ENCODE assay signal across 20 cellular contexts in the genomic region with DNA sequence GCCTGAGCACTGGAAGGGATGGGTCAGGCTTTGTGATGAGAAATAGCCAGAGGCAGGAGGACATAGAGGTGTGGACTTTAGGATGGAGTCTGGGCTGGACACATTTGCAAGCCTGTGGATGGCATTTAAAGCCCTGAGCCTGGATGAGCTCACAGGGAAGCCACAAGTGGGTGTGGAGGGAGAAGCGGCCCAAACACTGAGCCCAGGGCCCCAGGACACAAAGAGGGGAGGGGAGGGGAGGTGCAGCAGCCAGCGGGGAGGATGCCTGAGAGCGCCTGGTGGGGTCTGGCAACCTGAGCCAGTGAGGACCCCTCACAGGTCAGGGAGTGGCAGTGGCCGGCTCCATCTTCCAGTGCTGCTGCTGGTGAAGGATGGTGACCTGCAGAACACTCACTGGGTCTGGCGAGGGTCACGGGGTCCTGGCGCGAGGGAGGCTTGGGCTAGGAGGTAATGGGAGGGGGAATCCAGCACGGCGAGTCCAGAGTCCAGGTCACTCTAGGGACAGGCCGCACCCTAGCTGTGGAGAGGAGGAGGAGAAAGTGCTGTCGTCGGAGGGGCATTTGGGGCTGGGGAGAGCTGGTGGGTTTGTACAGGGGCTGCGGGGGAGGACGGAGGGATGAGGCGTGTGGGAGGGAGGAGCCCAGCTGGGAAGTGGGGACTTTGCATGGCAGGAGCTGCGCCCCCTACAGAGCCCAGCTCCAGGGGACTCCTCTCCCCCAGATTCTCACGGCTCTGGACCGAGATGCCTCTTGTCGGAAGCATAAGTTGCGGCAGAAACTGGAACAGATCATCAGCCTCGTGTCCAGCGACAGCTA. TPM values are rescaled to one million over a fixed set of nuclear protein-coding genes. Genes with fewer than 3 reads are reported as not detected.
"Had no signal": no experiment of that assay in that cellular context is flagged by ENCODE, and none has a peak within 500 bp of the region (broad histone marks: within the 10 kb centered on the region; RNA-seq: fewer than 3 reads in every experiment).

No MANE protein-coding gene starts in this region.

- DNase-seq: activated CD4-positive, alpha-beta T cell treated with anti-CD3 and anti-CD28 coated beads for 48 hours; activated CD4-positive, alpha-beta T cell treated with anti-CD3 and anti-CD28 coated beads, Interleukin-2, amount 50 U/mL, for 4 hours; activated CD4-positive, CD25-positive, alpha-beta regulatory T cell treated with anti-CD3 and anti-CD28 coated beads, Interleukin-2, amount 50 U/mL, for 72 hours; activated CD8-positive, alpha-beta memory T cell treated with anti-CD3 and anti-CD28 coated beads, Interleukin-2, amount 10 ng/mL, durations not matched to agents 7 days and 5 days; activated naive CD4-positive, alpha-beta T cell treated with Interleukin-2 at 50 U/mL for 16 hours; activated T-cell treated with anti-CD3 and anti-CD28 coated beads, Interleukin-2, amount 50 U/mL, for 24 hours; cerebellar nuclear complex; Kasumi-1; NCI-H1105 treated with DMSO at 0.1 percent for 48 hours; NCI-H1436 treated with DMSO at 0.1 percent for 48 hours; NCI-H187; NCI-H2081; NCI-H446; NCI-H524; PC-3; SHP77 treated with DMSO at 0.1 percent for 48 hours had no signal

- H3K4me1 Mint-ChIP-seq: WTC11 had no signal

- H3K4me3 Mint-ChIP-seq: activated CD8-positive, alpha-beta memory T cell treated with anti-CD3 and anti-CD28 coated beads, Interleukin-2, amount 10 ng/mL, durations not matched to agents 7 days and 5 days; activated T-cell treated with anti-CD3 and anti-CD28 coated beads, Interleukin-2, amount 50 U/mL, for 24 hours; T-helper 1 cell treated with Interleukin-12 subunit alpha and Interleukin-12 subunit beta and Interleukin-4 antibody, amounts not matched to agents 30 μg/mL and 1 μg/mL, for 36 hours; WTC11 had no signal

- H3K27me3 Mint-ChIP-seq: activated CD8-positive, alpha-beta memory T cell treated with anti-CD3 and anti-CD28 coated beads, Interleukin-2, amount 10 ng/mL, durations not matched to agents 7 days and 5 days had no signal

- H3K27ac Mint-ChIP-seq: activated CD8-positive, alpha-beta memory T cell treated with anti-CD3 and anti-CD28 coated beads, Interleukin-2, amount 10 ng/mL, durations not matched to agents 7 days and 5 days; activated naive CD4-positive, alpha-beta T cell treated with anti-CD3 and anti-CD28 coated beads, Interleukin-2, amount 50 U/mL, for 72 hours; activated T-cell treated with anti-CD3 and anti-CD28 coated beads, Interleukin-2, amount 50 U/mL, for 24 hours; T-helper 1 cell treated with Interleukin-12 subunit alpha and Interleukin-12 subunit beta and Interleukin-4 antibody, amounts not matched to agents 30 μg/mL and 1 μg/mL, for 36 hours; WTC11 had no signal

- H3K9me3 Mint-ChIP-seq: activated naive CD4-positive, alpha-beta T cell treated with anti-CD3 and anti-CD28 coated beads, Interleukin-2, amount 50 U/mL, for 72 hours; activated T-cell treated with anti-CD3 and anti-CD28 coated beads, Interleukin-2, amount 50 U/mL, for 24 hours; T-helper 1 cell treated with Interleukin-12 subunit alpha and Interleukin-12 subunit beta and Interleukin-4 antibody, amounts not matched to agents 30 μg/mL and 1 μg/mL, for 36 hours; WTC11 had no signal

- ATAC-seq: activated CD8-positive, alpha-beta memory T cell treated with anti-CD3 and anti-CD28 coated beads, Interleukin-2, amount 10 ng/mL, durations not matched to agents 7 days and 5 days; PC-3; WTC11 had no signal

- H3K36me3 Mint-ChIP-seq: activated naive CD4-positive, alpha-beta T cell treated with anti-CD3 and anti-CD28 coated beads, Interleukin-2, amount 50 U/mL, for 72 hours had no signal

RNA-seq across cellular contexts. Expression of gene PLXNA3, which starts 14.0 kb away (rescaled TPM):
- total RNA-seq: SK-MEL-5 had no signal
